In the genomic region with DNA sequence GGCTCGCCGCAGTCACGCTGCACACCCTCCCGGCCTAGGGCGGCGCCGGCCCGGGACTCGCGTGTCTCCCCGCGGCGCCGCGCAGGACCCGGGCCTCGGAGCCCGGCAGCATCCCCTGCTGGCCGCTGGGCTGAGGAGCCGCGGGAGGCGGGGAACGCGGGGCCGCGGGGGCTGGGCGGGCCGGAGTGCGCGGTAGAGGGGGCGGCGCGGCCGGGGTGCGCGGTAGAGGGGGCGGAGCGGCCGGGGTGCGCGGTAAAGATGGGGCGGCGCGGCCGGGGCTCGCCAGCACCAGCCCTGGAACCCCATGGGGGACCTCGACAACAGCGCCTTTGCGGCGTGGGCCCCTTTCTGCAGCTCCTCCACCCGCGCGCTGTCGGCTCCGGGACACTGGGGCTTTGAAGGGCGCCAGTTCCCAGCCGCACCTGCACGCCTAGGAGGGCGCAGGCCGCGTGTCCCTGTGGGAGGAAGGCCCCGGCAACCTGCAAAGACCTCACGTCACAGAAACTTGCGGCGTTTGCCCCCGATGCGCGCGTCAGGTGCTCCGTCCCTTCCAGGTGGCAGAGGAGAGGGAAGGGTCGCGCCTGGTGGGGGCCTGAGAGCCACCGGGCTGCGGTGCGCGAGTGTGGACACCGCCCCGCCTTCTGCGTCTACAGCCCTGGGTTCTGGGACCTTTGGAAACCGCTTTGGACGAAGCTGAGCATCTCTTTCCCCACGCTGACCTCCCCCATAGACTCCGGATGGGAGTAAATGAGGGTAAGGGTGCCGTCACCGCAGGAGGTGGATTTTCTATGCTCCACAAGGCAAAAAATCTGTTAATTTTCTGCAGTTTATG, we compare ENCODE assay signal across 8 cellular contexts. TPM values are rescaled to one million over a fixed set of nuclear protein-coding genes. Genes with fewer than 3 reads are reported as not detected.
DNase-seq lines count a peak whose midpoint lies in the region; ATAC-seq and TF ChIP-seq lines count a peak whose summit lies in the region.

No MANE protein-coding gene starts in this region.

- H3K36me3 ChIP-seq in right lobe of liver = peaks cover 0 to 9% (median 0%) of the 10 kb centered on the region in 4 donors
- H3K36me3 ChIP-seq in transverse colon = no peaks in the 10 kb centered on the region

- no peaks in the 10 kb centered on the region for H3K27me3 ChIP-seq in right lobe of liver
- H3K27me3 ChIP-seq in transverse colon = peaks cover 33% of the 10 kb centered on the region

- TF ChIP-seq EP300 in transverse colon (IDR thresholded peaks at IDR 0.05; ENCODE audit: low read depth) = no peak

- TF ChIP-seq CTCF in right lobe of liver (IDR thresholded peaks at IDR 0.05) (peak; percentile 33 to 69 (median 48)), transverse colon (IDR thresholded peaks at IDR 0.05) (peak in 4 of 5 experiments; percentile 13 to 44 (median 24))

- WGBS in right lobe of liver (ENCODE audit: insufficient coverage, low coverage, low lambda C conversion rate, missing lambda C conversion rate) = 5% methylated on average over 22 of the region's 85 CpGs
- WGBS in transverse colon (ENCODE audit: low coverage in 1 of 2), 2 donors = 14 to 43% methylated on average over 5 to 37 of the region's 85 CpGs

- DNase-seq in NOMO-1 (lab: John Stamatoyannopoulos, UW; ENCODE audit: unreplicated experiment in 2 of 2) = peak; percentile 33 to 45
- DNase-seq in NOMO-1 treated with dmso at 0.1 percent for 144 hours (lab: John Stamatoyannopoulos, UW; ENCODE audit: unreplicated experiment) = no peak
- DNase-seq in NCI-H146 (lab: John Stamatoyannopoulos, UW) = peak; percentile 74
- DNase-seq in dermis blood vessel endothelial cell = peak; percentile 53
- DNase-seq in right lobe of liver = peak; percentile 65 to 76 (median 75)
- DNase-seq in transverse colon = peak; percentile 27
- DNase-seq in cerebellar cortex (ENCODE audit: low spot score) = no peak
- no peak for DNase-seq in NCI-H2107 treated with DMSO at 0.1 percent for 48 hours (lab: John Stamatoyannopoulos, UW; ENCODE audit: unreplicated experiment)

- peak; percentile 85 to 93 (median 90) for ATAC-seq in right lobe of liver

- H3K4me3 ChIP-seq in right lobe of liver (peak overlapping the region; percentile 37 to 74 (median 64)), transverse colon (peak overlapping the region; percentile 14 to 44 (median 32))

- in situ Hi-C loops in transverse colon (cut with MboI; ENCODE audit: low pct_ligation_motif_present in 1 of 4, low pct_unique_long_range_greater_than_20kb in 1 of 4, low sequenced_read_pairs in 3 of 4) = loop anchor here in 1 of 4 donors (25.0 kb wide), 1 partner anchor 1096 kb away; no protein-coding TSS in a partner anchor

- H3K27ac ChIP-seq in right lobe of liver (peak overlapping the region in 2 of 3 donors; percentile 55 to 98), transverse colon (peak overlapping the region in 1 of 4 donors; percentile 17)

- H3K4me1 ChIP-seq in right lobe of liver (peaks cover 0 to 6% (median 0%) of the 10 kb centered on the region in 4 donors), transverse colon (peaks cover 0 to 13% (median 7%) of the 10 kb centered on the region in 4 donors)

- intact Hi-C loops in right lobe of liver (cut with DNase I) = no loop called here
- intact Hi-C loops in transverse colon (cut with DNase I; ENCODE audit: low total_unique reads) = no loop called here

- H3K9me3 ChIP-seq in right lobe of liver = no peaks in the 10 kb centered on the region
- H3K9me3 ChIP-seq in transverse colon = no peaks in the 10 kb centered on the region

- TF ChIP-seq POLR2A in right lobe of liver (IDR thresholded peaks at IDR 0.05) = no peak
- no peak for TF ChIP-seq POLR2A in transverse colon (IDR thresholded peaks at IDR 0.05)

RNA-seq across cellular contexts. Expression of gene NSUN2, which starts 49.6 kb away (rescaled TPM):
- total RNA-seq in dermis blood vessel endothelial cell (64.5 and 80.0 TPM in 2 replicates), right lobe of liver (10 to 100 TPM; 24.6 to 42.5 (median 29.1) TPM), transverse colon (10 to 100 TPM; 29.9 to 77.1 (median 51.7) TPM)

RNA-seq across cellular contexts. Expression of gene SRD5A1, which starts 50.0 kb away (rescaled TPM):
- total RNA-seq in dermis blood vessel endothelial cell (13.2 and 14.1 TPM in 2 replicates), right lobe of liver (10 to 100 TPM; 13.5 to 87.6 (median 52.2) TPM), transverse colon (10 to 100 TPM in 3 of 4 donors, 1 to 10 TPM in 1; 9.0 to 79.8 (median 17.0) TPM)

Comparison
In these comparisons a context has a peak if more than half of its experiments do, and no peak if none do; other contexts are left out.
1. DNase-seq: peak in NOMO-1 (2 of 2), NCI-H146 (single experiment), dermis blood vessel endothelial cell (single experiment), right lobe of liver (3 of 3) and transverse colon (single experiment); none in NOMO-1 treated with dmso at 0.1 percent for 144 hours (single experiment), cerebellar cortex (single experiment) and NCI-H2107 treated with DMSO at 0.1 percent for 48 hours (single experiment).